In the genomic region with DNA sequence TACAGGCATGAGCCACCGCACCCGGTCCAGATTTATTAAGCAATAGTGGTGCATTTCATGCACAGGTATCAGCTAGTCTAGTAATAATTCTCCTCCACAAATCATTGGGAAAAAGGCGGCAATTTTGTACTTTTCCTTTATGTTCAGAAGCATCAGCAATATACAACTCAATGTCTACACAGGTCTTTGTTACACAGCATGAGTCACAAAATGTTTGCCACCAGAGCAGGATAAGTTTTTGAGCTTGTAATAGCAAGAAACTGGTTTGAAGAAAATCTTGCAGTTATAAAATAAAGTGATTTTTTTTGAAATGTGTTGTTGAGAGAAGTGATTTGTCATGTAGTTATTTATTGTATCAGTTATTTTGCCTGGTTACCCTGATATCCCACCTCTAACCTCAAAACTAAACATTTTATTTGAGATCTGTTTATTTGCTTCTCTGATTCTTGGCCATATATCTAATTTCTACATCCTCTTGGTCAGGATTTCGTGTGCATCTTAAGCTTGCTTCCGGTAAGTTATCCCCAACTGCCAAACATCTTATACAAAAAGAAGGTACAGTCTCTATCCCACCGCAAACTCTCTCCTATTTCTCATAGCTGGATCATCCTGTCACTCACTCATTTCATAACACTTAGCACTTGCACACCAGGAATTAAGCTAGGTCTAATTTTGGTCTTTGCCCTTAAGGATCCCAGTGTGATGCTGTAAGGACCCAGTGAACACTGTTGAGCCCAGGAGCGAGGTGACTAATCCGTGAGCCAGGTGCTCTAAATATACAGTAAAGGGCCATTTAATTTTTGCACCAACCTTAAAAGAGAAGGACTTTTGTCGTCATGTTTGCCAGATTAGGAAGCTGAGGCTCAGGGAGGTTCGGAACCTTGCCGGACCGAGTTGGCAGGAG, we compare ENCODE assay signal across 8 cellular contexts. TPM values are rescaled to one million over a fixed set of nuclear protein-coding genes. Genes with fewer than 3 reads are reported as not detected.
DNase-seq lines count a peak whose midpoint lies in the region; ATAC-seq and TF ChIP-seq lines count a peak whose summit lies in the region.

No MANE protein-coding gene starts in this region.

- peak overlapping the region; percentile 95 for H3K4me3 Mint-ChIP-seq in activated naive CD8-positive, alpha-beta T cell

- H3K27ac Mint-ChIP-seq in activated naive CD8-positive, alpha-beta T cell, result peak overlapping the region; percentile 89

- intact Hi-C loops in lower lobe of right lung (cut with DNase I), result no loop called here

- H3K9me3 Mint-ChIP-seq in activated naive CD8-positive, alpha-beta T cell (ENCODE audit: low read depth), result no peaks in the 10 kb centered on the region

- no peaks in the 10 kb centered on the region for H3K36me3 Mint-ChIP-seq in activated naive CD8-positive, alpha-beta T cell

- peaks cover 59% of the 10 kb centered on the region for H3K4me1 Mint-ChIP-seq in activated naive CD8-positive, alpha-beta T cell (ENCODE audit: low read depth)

- no peaks in the 10 kb centered on the region for H3K36me3 ChIP-seq in lower lobe of right lung

- peak overlapping the region; percentile 7; the same call in 1 of the 2 replicates for H3K27ac ChIP-seq in C4-2B
- peak overlapping the region; percentile 57 for H3K27ac ChIP-seq in lower lobe of right lung

- peaks cover 24% of the 10 kb centered on the region for H3K4me1 ChIP-seq in lower lobe of right lung

- no peaks in the 10 kb centered on the region for H3K9me3 ChIP-seq in lower lobe of right lung

- ATAC-seq in HG02642 (IDR thresholded peaks at IDR 0.05; ENCODE audit: poor library complexity, unreplicated experiment), result peak; percentile 6
- peak in 1 of 2 donors; percentile 20 for ATAC-seq in lower lobe of right lung
- no peak for ATAC-seq in HG02884 (IDR thresholded peaks at IDR 0.05; ENCODE audit: unreplicated experiment)
- ATAC-seq in GM21619 (IDR thresholded peaks at IDR 0.05; ENCODE audit: unreplicated experiment), result no peak

- H3K27me3 Mint-ChIP-seq in activated naive CD8-positive, alpha-beta T cell, result no peaks in the 10 kb centered on the region

- in situ Hi-C loops in GM13976 (cut with MboI; ENCODE audit: low sequenced_read_pairs, unreplicated experiment), result no loop called here

- DNase-seq in lower lobe of right lung (no peak), GM13976 (ENCODE audit: low spot score) (no peak)
- DNase-seq in stimulated activated CD4-positive, alpha-beta T cell treated with anti-CD3 and anti-CD28 coated beads, Interleukin-1b, Interleukin-23, amount 100 ng/mL, for 48 hours, result no peak

- peaks cover 40% of the 10 kb centered on the region for H3K27me3 ChIP-seq in lower lobe of right lung (ENCODE audit: low read depth)

- TF ChIP-seq CTCF in C4-2B (conservative IDR thresholded peaks at IDR 0.05) (no peak), lower lobe of right lung (IDR thresholded peaks at IDR 0.05) (no peak), GM13976 (IDR thresholded peaks at IDR 0.05; ENCODE audit: borderline replicate concordance, control extremely low read depth, extremely low read depth, insufficient read depth, missing control alignments) (no peak)

- peak overlapping the region; percentile 77 for H3K4me3 ChIP-seq in lower lobe of right lung

RNA-seq across cellular contexts. Expression of a gene that starts 4.5 kb away (rescaled TPM):
- total RNA-seq in lower lobe of right lung, result 1.9 TPM

RNA-seq across cellular contexts. Expression of a gene that starts 15.0 kb away (rescaled TPM):
- total RNA-seq in lower lobe of right lung, result 1.2 TPM

RNA-seq across cellular contexts. Expression of a gene that starts 15.2 kb away (rescaled TPM):
- total RNA-seq in lower lobe of right lung, result 95.3 TPM

RNA-seq across cellular contexts. Expression of a gene that starts 54.6 kb away (rescaled TPM):
- total RNA-seq in lower lobe of right lung, result 62.3 TPM

RNA-seq across cellular contexts. Expression of a gene that starts 54.8 kb away (rescaled TPM):
- total RNA-seq in lower lobe of right lung, result 77.4 TPM
